8 cellular contexts compared by ENCODE assay signal in genomic region chr2:84495539-84496146, GRCh38. TPM values are rescaled to one million over a fixed set of nuclear protein-coding genes. Genes with fewer than 3 reads are reported as not detected.
DNase-seq lines count a peak whose midpoint lies in the region; ATAC-seq, FAIRE-seq and TF ChIP-seq lines count a peak whose summit lies in the region.

No MANE protein-coding gene starts in this region.

- peak; percentile 40 to 79 for TF ChIP-seq CTCF in right atrium auricular region (IDR thresholded peaks at IDR 0.05)

- H3K9me3 ChIP-seq in right atrium auricular region, result no peaks in the 10 kb centered on the region
- H3K9me3 ChIP-seq in small intestine (ENCODE audit: control insufficient read depth, low read depth), result no peaks in the 10 kb centered on the region

- H3K27me3 ChIP-seq in right atrium auricular region (no peaks in the 10 kb centered on the region), small intestine (ENCODE audit: control insufficient read depth in 2 of 2, insufficient read depth in 2 of 2, low read length in 2 of 2) (no peaks in the 10 kb centered on the region)

- 15 to 24% (median 23%) methylated on average over 8 of the region's 8 CpGs for WGBS in small intestine, 3 donors

- FAIRE-seq in small intestine (lab: Jason Lieb, UNC), result peak; percentile 87

- H3K27ac ChIP-seq in right atrium auricular region (no peak overlapping the region), small intestine (ENCODE audit: low read depth in 1 of 2, low read length in 1 of 2) (no peak overlapping the region)

- no peak overlapping the region for H3K4me3 ChIP-seq in right atrium auricular region
- H3K4me3 ChIP-seq in small intestine (ENCODE audit: low read depth in 1 of 2, low read length in 2 of 2), result no peak overlapping the region

- DNase-seq in EL, result peak; percentile 70
- peak; percentile 3 to 39 for DNase-seq in NOMO-1 (lab: John Stamatoyannopoulos, UW; ENCODE audit: unreplicated experiment in 2 of 2)
- DNase-seq in amniotic epithelial cell (ENCODE audit: low read depth), result peak; percentile 68
- DNase-seq in right atrium auricular region (ENCODE audit: low spot score), result no peak
- peak; percentile 75 for DNase-seq in small intestine

- H3K36me3 ChIP-seq in right atrium auricular region (no peaks in the 10 kb centered on the region), small intestine (ENCODE audit: control insufficient read depth in 2 of 2, insufficient read depth in 2 of 2, low read length in 2 of 2) (no peaks in the 10 kb centered on the region)

- ATAC-seq in GM19463 (IDR thresholded peaks at IDR 0.05; ENCODE audit: unreplicated experiment) (peak; percentile 81), HG03565 (IDR thresholded peaks at IDR 0.05; ENCODE audit: unreplicated experiment) (peak; percentile 74), HG02840 (IDR thresholded peaks at IDR 0.05; ENCODE audit: low FRiP score, unreplicated experiment) (no peak)

- H3K4me1 ChIP-seq in right atrium auricular region (no peaks in the 10 kb centered on the region), small intestine (ENCODE audit: control insufficient read depth in 2 of 2, insufficient read depth in 1 of 2, low read depth in 1 of 2, low read length in 1 of 2) (no peaks in the 10 kb centered on the region)

RNA-seq across cellular contexts. Expression of gene DNAH6, which starts 20.7 kb away (rescaled TPM):
- under 1 TPM; 0.24 to 0.30 TPM for total RNA-seq in right atrium auricular region
- polyA plus RNA-seq in small intestine, result under 1 TPM in 2 of 3 donors, not detected in 1; 0.22 to 0.24 TPM

RNA-seq across cellular contexts. Expression of gene SUCLG1, which starts 36.6 kb away (rescaled TPM):
- total RNA-seq in right atrium auricular region, result 100 to 1,000 TPM; 139 to 197 TPM
- polyA plus RNA-seq in small intestine, result 100 to 1,000 TPM; 224 to 777 (median 462) TPM
